ENCODE assay signal across 8 cellular contexts in the genomic region with DNA sequence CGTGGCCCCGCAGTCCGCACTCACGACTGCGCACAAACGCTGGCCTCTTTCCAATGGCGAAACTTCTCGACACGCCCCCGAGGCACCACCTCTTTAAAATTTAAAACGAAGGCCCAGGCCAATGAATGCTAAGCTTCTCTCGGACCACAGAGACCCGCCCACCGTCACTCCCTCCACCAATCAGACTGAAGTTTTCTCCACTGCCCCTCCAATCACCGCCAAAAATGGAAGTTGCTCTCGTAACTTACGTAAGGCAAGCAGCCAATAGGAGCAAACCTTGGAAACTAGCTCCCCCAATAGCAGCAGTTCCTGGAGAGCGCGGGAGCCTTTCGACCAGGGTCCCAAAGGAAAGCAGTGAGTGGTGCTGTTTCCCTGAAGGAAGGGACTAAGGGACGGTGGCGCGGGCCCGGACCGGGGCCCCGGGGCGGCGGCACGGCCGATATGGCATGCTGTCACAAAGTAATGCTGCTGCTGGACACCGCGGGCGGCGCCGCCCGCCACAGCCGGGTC. TPM values are rescaled to one million over a fixed set of nuclear protein-coding genes. Genes with fewer than 3 reads are reported as not detected.
DNase-seq lines count a peak whose midpoint lies in the region; ATAC-seq and TF ChIP-seq lines count a peak whose summit lies in the region.

A gene with protein sequence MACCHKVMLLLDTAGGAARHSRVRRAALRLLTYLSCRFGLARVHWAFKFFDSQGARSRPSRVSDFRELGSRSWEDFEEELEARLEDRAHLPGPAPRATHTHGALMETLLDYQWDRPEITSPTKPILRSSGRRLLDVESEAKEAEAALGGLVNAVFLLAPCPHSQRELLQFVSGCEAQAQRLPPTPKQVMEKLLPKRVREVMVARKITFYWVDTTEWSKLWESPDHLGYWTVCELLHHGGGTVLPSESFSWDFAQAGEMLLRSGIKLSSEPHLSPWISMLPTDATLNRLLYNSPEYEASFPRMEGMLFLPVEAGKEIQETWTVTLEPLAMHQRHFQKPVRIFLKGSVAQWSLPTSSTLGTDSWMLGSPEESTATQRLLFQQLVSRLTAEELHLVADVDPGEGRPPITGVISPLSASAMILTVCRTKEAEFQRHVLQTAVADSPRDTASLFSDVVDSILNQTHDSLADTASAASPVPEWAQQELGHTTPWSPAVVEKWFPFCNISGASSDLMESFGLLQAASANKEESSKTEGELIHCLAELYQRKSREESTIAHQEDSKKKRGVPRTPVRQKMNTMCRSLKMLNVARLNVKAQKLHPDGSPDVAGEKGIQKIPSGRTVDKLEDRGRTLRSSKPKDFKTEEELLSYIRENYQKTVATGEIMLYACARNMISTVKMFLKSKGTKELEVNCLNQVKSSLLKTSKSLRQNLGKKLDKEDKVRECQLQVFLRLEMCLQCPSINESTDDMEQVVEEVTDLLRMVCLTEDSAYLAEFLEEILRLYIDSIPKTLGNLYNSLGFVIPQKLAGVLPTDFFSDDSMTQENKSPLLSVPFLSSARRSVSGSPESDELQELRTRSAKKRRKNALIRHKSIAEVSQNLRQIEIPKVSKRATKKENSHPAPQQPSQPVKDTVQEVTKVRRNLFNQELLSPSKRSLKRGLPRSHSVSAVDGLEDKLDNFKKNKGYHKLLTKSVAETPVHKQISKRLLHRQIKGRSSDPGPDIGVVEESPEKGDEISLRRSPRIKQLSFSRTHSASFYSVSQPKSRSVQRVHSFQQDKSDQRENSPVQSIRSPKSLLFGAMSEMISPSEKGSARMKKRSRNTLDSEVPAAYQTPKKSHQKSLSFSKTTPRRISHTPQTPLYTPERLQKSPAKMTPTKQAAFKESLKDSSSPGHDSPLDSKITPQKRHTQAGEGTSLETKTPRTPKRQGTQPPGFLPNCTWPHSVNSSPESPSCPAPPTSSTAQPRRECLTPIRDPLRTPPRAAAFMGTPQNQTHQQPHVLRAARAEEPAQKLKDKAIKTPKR (N-terminal part only) (plus strand): TSS at position 324 of the 510 bp plus-strand sequence. CDS start 118 bp downstream, at position 442.

- peaks cover 21% of the 10 kb centered on the region for H3K4me1 Mint-ChIP-seq in endodermal cell

- no peaks in the 10 kb centered on the region for H3K9me3 Mint-ChIP-seq in endodermal cell

- no peaks in the 10 kb centered on the region for H3K9me3 ChIP-seq in endodermal cell (ENCODE audit: control insufficient read depth, low read length)

- peak within 1 kb of the TSS; percentile 70 for H3K9ac ChIP-seq in endodermal cell (ENCODE audit: extremely low read depth, low read length, poor library complexity, severe bottlenecking)

- H3K27me3 ChIP-seq in endodermal cell (ENCODE audit: control insufficient read depth, insufficient read depth, low read length, poor library complexity, severe bottlenecking), result no peaks in the 10 kb centered on the region

- H3K4me1 ChIP-seq in endodermal cell (ENCODE audit: control insufficient read depth, insufficient read depth, low read length), result no peaks in the 10 kb centered on the region

- TF ChIP-seq CTCF in endodermal cell (conservative IDR thresholded peaks at IDR 0.05), result no peak

- in situ Hi-C loops in Caki2 (cut with HindIII; ENCODE audit: low pct_unique_long_range_greater_than_20kb, low sequenced_read_pairs), result no loop called here

- H3K4me3 ChIP-seq in endodermal cell (ENCODE audit: low read length), result peak within 1 kb of the TSS; percentile 83

- ATAC-seq in GM21390 (IDR thresholded peaks at IDR 0.05; ENCODE audit: unreplicated experiment), result peak; percentile 92

- WGBS in endodermal cell (ENCODE audit: insufficient coverage in 1 of 2, insufficient read length in 1 of 2), 2 experiments, result 0% methylated on average over 8 to 37 of the region's 37 CpGs

- peaks cover 25% of the 10 kb centered on the region for H3K36me3 ChIP-seq in endodermal cell (ENCODE audit: control insufficient read depth, insufficient read depth, low read length)

- no peak within 1 kb of the TSS for H3K27ac ChIP-seq in endodermal cell (ENCODE audit: low read depth, low read length)

- peaks cover 4% of the 10 kb centered on the region for H3K27me3 Mint-ChIP-seq in endodermal cell (ENCODE audit: insufficient read depth)

- H3K36me3 Mint-ChIP-seq in endodermal cell (ENCODE audit: low read depth), result peaks cover 11% of the 10 kb centered on the region

- peak within 1 kb of the TSS; percentile 89 for H3K27ac Mint-ChIP-seq in endodermal cell

- peak; percentile 100 for DNase-seq in Caki2 (ENCODE audit: low read depth)
- DNase-seq in HUDEP-2 (lab: John Stamatoyannopoulos, UW; ENCODE audit: unreplicated experiment in 76 of 76), result peak in 75 of 76 experiments; percentile 46 to 99 (median 97)
- peak; percentile 99 for DNase-seq in NOMO-1 treated with dmso at 0.1 percent for 144 hours (lab: John Stamatoyannopoulos, UW; ENCODE audit: unreplicated experiment)
- DNase-seq in activated CD8-positive, alpha-beta memory T cell treated with anti-CD3 and anti-CD28 coated beads for 4 hours (ENCODE audit: low read depth in 2 of 2), result peak; percentile 88 to 91
- DNase-seq in endodermal cell, result peak; percentile 99
- peak; percentile 96 for DNase-seq in mesenteric fat pad (ENCODE audit: low spot score)
- peak; percentile 81 for DNase-seq in stimulated activated CD8-positive, alpha-beta memory T cell treated with anti-CD3 and anti-CD28 coated beads, Interleukin-15, amount 100 ng/mL, for 1 hour (ENCODE audit: low read depth)

- H3K4me3 Mint-ChIP-seq in endodermal cell, result peak within 1 kb of the TSS; percentile 88

RNA-seq across cellular contexts. Expression of the gene that starts here (rescaled TPM):
- total RNA-seq in Caki2 (2014; rRNA removed; shearing (Covaris generic); ENCODE audit: low replicate concordance), result 6.2 and 7.5 TPM in 2 replicates
- 10 to 100 TPM; 21.9 to 27.2 TPM for total RNA-seq in endodermal cell
- polyA plus RNA-seq in endodermal cell (2013, experiment 1 of 2), result 20.9 TPM
- 19.5 TPM for polyA plus RNA-seq in endodermal cell (2013, experiment 2 of 2)
- not detected for total RNA-seq in mesenteric fat pad

Comparison
In these comparisons a context has a peak if more than half of its experiments do, and no peak if none do; other contexts are left out.
1. Peak in DNase-seq in mesenteric fat pad; RNA of the gene not detected or under 1 TPM.